18 cellular contexts compared by ENCODE assay signal in the genomic region with DNA sequence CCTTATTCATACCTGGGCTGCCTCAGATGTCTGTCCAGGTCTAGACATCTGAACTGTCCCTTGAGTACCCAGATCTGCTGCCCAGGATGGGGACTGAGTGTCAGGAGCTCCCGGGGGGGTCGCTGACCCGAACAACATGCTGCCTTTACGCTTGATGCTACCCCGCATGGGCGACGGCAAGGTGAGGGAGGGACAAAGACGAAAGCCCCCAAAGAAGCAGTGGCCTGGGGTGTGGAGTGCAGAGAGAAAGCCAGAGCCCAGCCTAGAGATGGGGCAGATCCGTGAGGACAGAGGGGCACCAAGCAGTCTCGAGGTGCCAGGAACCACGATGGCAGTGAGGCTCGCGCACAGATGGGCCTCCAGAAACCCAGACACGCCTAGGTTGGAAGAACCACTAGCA.
DNase-seq lines count a peak whose midpoint lies in the region; TF ChIP-seq lines count a peak whose summit lies in the region.
"Had no signal": no experiment of that assay in that cellular context is flagged by ENCODE, and none has a peak within 500 bp of the region (broad histone marks: within the 10 kb centered on the region; RNA-seq: fewer than 3 reads in every experiment).

No MANE protein-coding gene starts in this region.

- peaks cover 4% of the 10 kb centered on the region for H3K36me3 Mint-ChIP-seq in endodermal cell (ENCODE audit: low read depth)
- H3K36me3 Mint-ChIP-seq in progenitor cell of endocrine pancreas (ENCODE audit: insufficient read depth): no peaks in the 10 kb centered on the region

- peak overlapping the region; percentile 55 for H3K27ac Mint-ChIP-seq in endodermal cell
- H3K27ac Mint-ChIP-seq in progenitor cell of endocrine pancreas: peak overlapping the region; percentile 62

- no peak overlapping the region for H3K4me3 ChIP-seq in endodermal cell (ENCODE audit: low read length)
- H3K4me3 ChIP-seq in H7 (ENCODE audit: insufficient read depth, low read depth, low read length): no peak overlapping the region

- H3K9me3 Mint-ChIP-seq in endodermal cell (no peaks in the 10 kb centered on the region), progenitor cell of endocrine pancreas (ENCODE audit: low read depth) (no peaks in the 10 kb centered on the region)
- H3K9me3 Mint-ChIP-seq: CD8-positive, alpha-beta memory T cell; IgD-negative memory B cell had no signal

- H3K9me3 ChIP-seq in endodermal cell (ENCODE audit: control insufficient read depth, low read length): no peaks in the 10 kb centered on the region

- no peak overlapping the region for H3K27ac ChIP-seq in endodermal cell (ENCODE audit: low read depth, low read length)
- H3K27ac ChIP-seq: C4-2B had no signal

- no peaks in the 10 kb centered on the region for H3K27me3 Mint-ChIP-seq in endodermal cell (ENCODE audit: insufficient read depth)
- no peaks in the 10 kb centered on the region for H3K27me3 Mint-ChIP-seq in progenitor cell of endocrine pancreas
- H3K27me3 Mint-ChIP-seq: CD8-positive, alpha-beta memory T cell; IgD-negative memory B cell had no signal

- WGBS in endodermal cell (ENCODE audit: insufficient coverage in 1 of 2, insufficient read length in 1 of 2), 2 experiments: 92 to 100% methylated on average over 11 to 14 of the region's 14 CpGs

- in situ Hi-C loops in GM13976 (cut with MboI; ENCODE audit: low sequenced_read_pairs, unreplicated experiment): no loop called here

- H3K4me1 Mint-ChIP-seq in endodermal cell (no peaks in the 10 kb centered on the region), progenitor cell of endocrine pancreas (ENCODE audit: low read depth) (peaks cover 3% of the 10 kb centered on the region)
- H3K4me1 Mint-ChIP-seq: CD8-positive, alpha-beta memory T cell had no signal

- H3K36me3 ChIP-seq in endodermal cell (ENCODE audit: control insufficient read depth, insufficient read depth, low read length) (no peaks in the 10 kb centered on the region), H7 (replicated peaks; ENCODE audit: control insufficient read depth, insufficient read depth, low read length) (no peaks in the 10 kb centered on the region)

- no peak for TF ChIP-seq CTCF in GM13976 (IDR thresholded peaks at IDR 0.05; ENCODE audit: borderline replicate concordance, control extremely low read depth, extremely low read depth, insufficient read depth, missing control alignments)
- no peak for TF ChIP-seq CTCF in endodermal cell (conservative IDR thresholded peaks at IDR 0.05)
- TF ChIP-seq CTCF in progenitor cell of endocrine pancreas (IDR thresholded peaks at IDR 0.05; ENCODE audit: unreplicated experiment): no peak

- no peak overlapping the region for H3K9ac ChIP-seq in endodermal cell (ENCODE audit: extremely low read depth, low read length, poor library complexity, severe bottlenecking)

- peak; percentile 47 for DNase-seq in activated effector memory CD4-positive, alpha-beta T cell treated with anti-CD3 and anti-CD28 coated beads, Interleukin-2, amount 50 U/mL, for 16 hours
- DNase-seq in activated effector memory CD4-positive, alpha-beta T cell treated with Interleukin-2 at 50 U/mL for 16 hours: no peak
- peak; percentile 31 for DNase-seq in GM13976 (ENCODE audit: low spot score)
- no peak for DNase-seq in endodermal cell
- no peak for DNase-seq in progenitor cell of endocrine pancreas (ENCODE audit: low spot score, unreplicated experiment)
- no peak for DNase-seq in H7
- DNase-seq in stimulated activated CD4-positive, alpha-beta T cell treated with anti-CD3 and anti-CD28 coated beads, Interleukin-4, amount 100 ng/mL, for 24 hours: no peak
- no peak for DNase-seq in NCI-H510A treated with DMSO at 0.1 percent for 48 hours (lab: John Stamatoyannopoulos, UW)
- DNase-seq: Calu3; CD8-positive, alpha-beta memory T cell; NCI-H1105; NCI-H146; NCI-H2029 treated with DMSO at 0.1 percent for 48 hours; NCI-H226; NCI-H524; NCI-H82 had no signal

- H3K27me3 ChIP-seq in endodermal cell (ENCODE audit: control insufficient read depth, insufficient read depth, low read length, poor library complexity, severe bottlenecking) (no peaks in the 10 kb centered on the region), H7 (ENCODE audit: control insufficient read depth, insufficient read depth, low read length) (no peaks in the 10 kb centered on the region)

- H3K4me1 ChIP-seq in endodermal cell (ENCODE audit: control insufficient read depth, insufficient read depth, low read length): no peaks in the 10 kb centered on the region

- H3K4me3 Mint-ChIP-seq in endodermal cell (no peak overlapping the region), progenitor cell of endocrine pancreas (ENCODE audit: low read depth) (no peak overlapping the region)
- H3K4me3 Mint-ChIP-seq: IgD-negative memory B cell had no signal

Comparison
In these comparisons a context has a peak if more than half of its experiments do, and no peak if none do; other contexts are left out.
1. DNase-seq: peak in activated effector memory CD4-positive, alpha-beta T cell treated with anti-CD3 and anti-CD28 coated beads, Interleukin-2, amount 50 U/mL, for 16 hours (single experiment) and GM13976 (single experiment); none in activated effector memory CD4-positive, alpha-beta T cell treated with Interleukin-2 at 50 U/mL for 16 hours (single experiment), endodermal cell (single experiment), progenitor cell of endocrine pancreas (single experiment), H7 (single experiment), stimulated activated CD4-positive, alpha-beta T cell treated with anti-CD3 and anti-CD28 coated beads, Interleukin-4, amount 100 ng/mL, for 24 hours (single experiment) and NCI-H510A treated with DMSO at 0.1 percent for 48 hours (single experiment).